ENCODE assay signal across 14 cellular contexts in the genomic region with DNA sequence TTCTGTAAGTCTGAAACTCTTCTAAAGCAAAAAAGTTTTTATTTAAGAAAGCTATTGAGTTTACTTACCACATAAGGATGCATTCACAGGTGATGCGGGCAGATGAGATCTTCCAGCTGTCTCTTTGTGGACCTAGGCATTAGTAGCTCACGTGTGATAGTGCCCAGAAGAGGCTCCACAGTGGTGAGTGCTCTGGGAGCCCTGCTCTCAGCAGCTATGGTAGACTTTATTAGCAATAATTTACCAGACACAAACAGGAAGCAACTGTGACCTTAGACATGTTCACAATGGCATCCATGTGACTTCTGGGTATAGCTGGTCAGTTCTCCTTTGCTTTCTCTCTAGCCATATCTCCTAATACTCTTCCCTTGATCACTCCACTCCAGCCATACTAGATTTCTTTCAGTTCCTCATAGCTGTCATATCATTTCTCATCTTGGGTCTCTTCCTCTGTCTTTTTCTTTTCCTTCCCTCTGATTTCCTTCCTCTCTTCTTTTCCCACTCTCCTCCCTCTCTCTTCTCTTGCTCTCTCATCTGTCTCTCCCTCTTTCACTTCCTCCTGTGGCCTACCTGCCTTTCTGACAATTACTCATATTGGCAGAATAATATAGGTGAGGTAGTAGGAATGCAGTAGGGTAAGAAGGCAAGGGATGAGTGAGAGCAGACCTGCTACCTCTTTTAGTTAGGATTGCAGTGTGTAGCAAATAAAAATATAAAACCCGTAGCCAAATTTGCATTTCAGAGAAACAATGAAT.
DNase-seq lines count a peak whose midpoint lies in the region; ATAC-seq lines count a peak whose summit lies in the region.
"Had no signal": no experiment of that assay in that cellular context is flagged by ENCODE, and none has a peak within 500 bp of the region (broad histone marks: within the 10 kb centered on the region; RNA-seq: fewer than 3 reads in every experiment).

No MANE protein-coding gene starts in this region.

- no peaks in the 10 kb centered on the region for H3K9me3 Mint-ChIP-seq in activated CD4-positive, alpha-beta T cell treated with anti-CD3 and anti-CD28 coated beads for 36 hours (ENCODE audit: low read depth)
- H3K9me3 Mint-ChIP-seq in stimulated activated naive B cell treated with anti-CD40 and anti-IgM and Interleukin-4, amounts not matched to agents 10 μg/mL and 1 μg/mL and 100 μg/mL, for 72 hours: peaks cover 0 to 2% of the 10 kb centered on the region in 2 donors
- H3K9me3 Mint-ChIP-seq: activated B cell treated with CpG ODN at 0.5 μM for 24 hours; naive thymus-derived CD8-positive, alpha-beta T cell had no signal

- peak overlapping the region; percentile 0 for H3K27ac Mint-ChIP-seq in activated CD4-positive, alpha-beta T cell treated with anti-CD3 and anti-CD28 coated beads for 36 hours
- no peak overlapping the region for H3K27ac Mint-ChIP-seq in stimulated activated naive B cell treated with anti-CD40 and anti-IgM and Interleukin-4, amounts not matched to agents 10 μg/mL and 1 μg/mL and 100 μg/mL, for 72 hours
- H3K27ac Mint-ChIP-seq: activated B cell treated with CpG ODN at 0.5 μM for 24 hours; IgD-negative memory B cell; naive thymus-derived CD8-positive, alpha-beta T cell had no signal

- DNase-seq in activated CD4-positive, alpha-beta T cell treated with anti-CD3 and anti-CD28 coated beads for 36 hours: no peak
- no peak for DNase-seq in activated CD4-positive, alpha-beta T cell treated with anti-CD3 and anti-CD28 coated beads, Interleukin-2, amount 50 U/mL, for 1 hour
- no peak for DNase-seq in stimulated activated naive B cell treated with anti-CD40 and anti-IgM and Interleukin-4, amounts not matched to agents 10 μg/mL and 1 μg/mL and 100 μg/mL, for 72 hours
- DNase-seq in NCI-H2107 (lab: John Stamatoyannopoulos, UW) (no peak), C1 segment of cervical spinal cord (lab: John Stamatoyannopoulos, UW) (no peak), cardiac septum (ENCODE audit: low spot score) (no peak)
- DNase-seq: 8988T; activated B cell treated with CpG ODN at 0.5 μM for 24 hours; activated effector memory CD4-positive, alpha-beta T cell treated with anti-CD3 and anti-CD28 coated beads, Interleukin-2, amount 50 U/mL, for 16 hours; naive thymus-derived CD8-positive, alpha-beta T cell; right lobe of liver had no signal

- CTCF ChIA-PET in activated CD4-positive, alpha-beta T cell treated with anti-CD3 and anti-CD28 coated beads for 36 hours (lab: Charles Lee): no interaction called here

- ATAC-seq in activated CD4-positive, alpha-beta T cell treated with anti-CD3 and anti-CD28 coated beads for 36 hours: no peak
- ATAC-seq in GM21825 (IDR thresholded peaks at IDR 0.05; ENCODE audit: unreplicated experiment) (peak; percentile 77), HG03196 (IDR thresholded peaks at IDR 0.05; ENCODE audit: unreplicated experiment) (peak; percentile 89)
- ATAC-seq in stimulated activated naive B cell treated with anti-CD40 and anti-IgM and Interleukin-4, amounts not matched to agents 10 μg/mL and 1 μg/mL and 100 μg/mL, for 72 hours (replicated peaks): peak; percentile 78 to 84
- ATAC-seq: naive thymus-derived CD8-positive, alpha-beta T cell; right lobe of liver had no signal

- POLR2A ChIA-PET in activated CD4-positive, alpha-beta T cell treated with anti-CD3 and anti-CD28 coated beads for 36 hours (lab: Charles Lee): no interaction called here

- no peaks in the 10 kb centered on the region for H3K36me3 Mint-ChIP-seq in activated CD4-positive, alpha-beta T cell treated with anti-CD3 and anti-CD28 coated beads for 36 hours (ENCODE audit: low read depth)
- no peaks in the 10 kb centered on the region for H3K36me3 Mint-ChIP-seq in stimulated activated naive B cell treated with anti-CD40 and anti-IgM and Interleukin-4, amounts not matched to agents 10 μg/mL and 1 μg/mL and 100 μg/mL, for 72 hours
- H3K36me3 Mint-ChIP-seq: naive thymus-derived CD8-positive, alpha-beta T cell had no signal

- no peak overlapping the region for H3K4me3 Mint-ChIP-seq in activated CD4-positive, alpha-beta T cell treated with anti-CD3 and anti-CD28 coated beads for 36 hours
- H3K4me3 Mint-ChIP-seq in stimulated activated naive B cell treated with anti-CD40 and anti-IgM and Interleukin-4, amounts not matched to agents 10 μg/mL and 1 μg/mL and 100 μg/mL, for 72 hours: no peak overlapping the region
- H3K4me3 Mint-ChIP-seq: activated B cell treated with CpG ODN at 0.5 μM for 24 hours; IgD-negative memory B cell; naive thymus-derived CD8-positive, alpha-beta T cell had no signal

- intact Hi-C loops in activated CD4-positive, alpha-beta T cell treated with anti-CD3 and anti-CD28 coated beads for 36 hours (cut with DNase I, micrococcal nuclease): no loop called here
- intact Hi-C loops in cardiac septum (cut with DNase I): no loop called here

- H3K27me3 Mint-ChIP-seq in activated CD4-positive, alpha-beta T cell treated with anti-CD3 and anti-CD28 coated beads for 36 hours: peaks cover 5% of the 10 kb centered on the region
- no peaks in the 10 kb centered on the region for H3K27me3 Mint-ChIP-seq in stimulated activated naive B cell treated with anti-CD40 and anti-IgM and Interleukin-4, amounts not matched to agents 10 μg/mL and 1 μg/mL and 100 μg/mL, for 72 hours
- H3K27me3 Mint-ChIP-seq: activated B cell treated with CpG ODN at 0.5 μM for 24 hours, IgD-negative memory B cell had no signal

- no peaks in the 10 kb centered on the region for H3K4me1 Mint-ChIP-seq in activated CD4-positive, alpha-beta T cell treated with anti-CD3 and anti-CD28 coated beads for 36 hours
- peaks cover 12 to 23% of the 10 kb centered on the region in 2 donors for H3K4me1 Mint-ChIP-seq in stimulated activated naive B cell treated with anti-CD40 and anti-IgM and Interleukin-4, amounts not matched to agents 10 μg/mL and 1 μg/mL and 100 μg/mL, for 72 hours
- H3K4me1 Mint-ChIP-seq: naive thymus-derived CD8-positive, alpha-beta T cell had no signal
